Comparison of ENCODE assay signal across 35 cellular contexts in the genomic region with DNA sequence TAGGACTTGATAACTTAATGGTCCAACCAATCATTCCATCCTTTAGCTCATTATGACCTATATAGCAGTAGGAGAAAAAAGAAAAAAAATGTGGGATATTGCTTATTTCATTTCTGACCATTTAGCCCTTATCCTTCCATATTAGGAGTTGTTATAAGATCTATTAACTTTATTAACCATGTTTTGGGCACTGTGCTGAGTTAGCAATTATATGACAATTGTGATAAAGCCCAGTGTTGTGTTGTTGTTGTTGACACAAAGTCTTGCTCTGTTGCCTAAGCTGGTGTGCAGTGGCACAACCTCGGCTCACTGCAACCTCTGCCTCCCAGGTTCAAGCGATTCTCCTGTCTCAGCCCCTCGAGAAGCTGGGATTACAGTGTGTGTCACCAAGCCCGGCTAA.
"Had no signal": no experiment of that assay in that cellular context is flagged by ENCODE, and none has a peak within 500 bp of the region (broad histone marks: within the 10 kb centered on the region; RNA-seq: fewer than 3 reads in every experiment).

No MANE protein-coding gene starts in this region.

- H3K36me3 ChIP-seq: MG63 had no signal

- H3K4me3 ChIP-seq: MG63 had no signal

- H3K9me3 ChIP-seq: MG63 had no signal

- DNase-seq: Karpas-422, Kasumi-1, MG63, MM.1S, MV-4-11, NCI-H1048, NCI-H1092, NCI-H1092 treated with DMSO at 0.1 percent for 48 hours, NCI-H1105, NCI-H1105 treated with DMSO at 0.1 percent for 48 hours, NCI-H1417, NCI-H1417 treated with DMSO at 0.1 percent for 48 hours, NCI-H1436, NCI-H1436 treated with DMSO at 0.1 percent for 48 hours, NCI-H146, NCI-H1694, NCI-H1694 treated with DMSO at 0.1 percent for 48 hours, NCI-H187, NCI-H187 treated with DMSO at 0.1 percent for 48 hours, NCI-H1930, NCI-H2029, NCI-H2029 treated with DMSO at 0.1 percent for 48 hours, NCI-H2081, NCI-H2081 treated with DMSO at 0.1 percent for 48 hours, NCI-H2107, NCI-H2171, NCI-H2171 treated with DMSO at 0.1 percent for 48 hours, NCI-H2227 treated with DMSO at 0.1 percent for 48 hours, NCI-H226, NCI-H345, NCI-H446, NCI-H446 treated with DMSO at 0.1 percent for 48 hours, NCI-H510A, NCI-H510A treated with DMSO at 0.1 percent for 48 hours, NCI-H524 had no signal

- H3K27me3 ChIP-seq: MG63 had no signal
